In the genomic region with DNA sequence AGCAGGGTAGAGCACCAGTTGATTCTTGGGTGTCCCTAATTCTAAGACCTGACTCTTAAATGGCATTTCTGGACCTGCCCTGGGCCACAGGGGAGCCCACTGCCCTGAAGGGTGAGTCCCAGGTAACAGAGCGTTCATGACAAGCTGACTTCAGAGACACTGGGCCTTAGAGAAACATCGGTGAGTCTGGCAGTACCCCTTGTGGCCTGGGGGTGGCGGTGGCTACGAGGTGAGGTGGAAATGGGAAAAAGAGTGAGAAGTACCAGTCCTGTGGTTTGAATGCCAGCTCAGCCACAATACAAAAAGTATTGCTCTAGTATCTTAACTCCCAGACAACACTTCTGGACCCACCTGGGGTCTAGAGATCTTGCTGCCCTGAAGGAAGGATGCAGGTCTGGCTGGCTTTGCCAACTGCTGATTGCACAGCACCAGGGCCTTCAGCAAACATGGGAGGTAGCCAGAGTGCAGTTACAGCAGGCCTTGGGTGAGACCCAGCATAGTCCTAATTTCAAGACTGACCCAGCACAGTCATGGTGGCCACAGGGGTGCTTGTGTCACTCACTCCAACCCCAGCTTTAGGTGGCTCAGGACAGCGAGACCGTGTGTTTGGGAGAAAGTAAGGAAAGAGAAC, we compare ENCODE assay signal across 8 cellular contexts. TPM values are rescaled to one million over a fixed set of nuclear protein-coding genes. Genes with fewer than 3 reads are reported as not detected.
DNase-seq lines count a peak whose midpoint lies in the region; ATAC-seq, FAIRE-seq and TF ChIP-seq lines count a peak whose summit lies in the region.

No MANE protein-coding gene starts in this region.

- in situ Hi-C loops in brain microvascular endothelial cell (cut with HindIII; ENCODE audit: low pct_ligation_motif_present, low sequenced_read_pairs) = no loop called here

- peak overlapping the region; percentile 36 for H3K4me3 Mint-ChIP-seq in stimulated activated effector memory CD8-positive, alpha-beta T cell treated with anti-CD3 and anti-CD28 coated beads, Interleukin-12 subunit alpha, Interleukin-12 subunit beta, amount 100 ng/mL, for 72 hours

- H3K27me3 ChIP-seq in brain microvascular endothelial cell (replicated peaks) = no peaks in the 10 kb centered on the region
- no peaks in the 10 kb centered on the region for H3K27me3 ChIP-seq in lung (ENCODE audit: control insufficient read depth, insufficient read depth)

- WGBS in lung, 2 donors = 46 to 70% methylated on average over 6 of the region's 6 CpGs

- H3K36me3 Mint-ChIP-seq in stimulated activated effector memory CD8-positive, alpha-beta T cell treated with anti-CD3 and anti-CD28 coated beads, Interleukin-12 subunit alpha, Interleukin-12 subunit beta, amount 100 ng/mL, for 72 hours = peaks cover 4% of the 10 kb centered on the region

- TF ChIP-seq CTCF in brain microvascular endothelial cell (IDR thresholded peaks at IDR 0.05; ENCODE audit: low read depth, low read length, missing control alignments) (peak; percentile 79), lung (IDR thresholded peaks at IDR 0.05; ENCODE audit: control extremely low read depth, extremely low read depth) (peak; percentile 33)

- peak; percentile 76 for ATAC-seq in GM21381 (IDR thresholded peaks at IDR 0.05; ENCODE audit: unreplicated experiment)
- ATAC-seq in lung (ENCODE audit: insufficient read depth, low FRiP score) = peak; percentile 21
- peak; percentile 93 for ATAC-seq in stimulated activated effector memory CD8-positive, alpha-beta T cell treated with anti-CD3 and anti-CD28 coated beads, Interleukin-12 subunit alpha, Interleukin-12 subunit beta, amount 100 ng/mL, for 72 hours

- no peaks in the 10 kb centered on the region for H3K9me3 ChIP-seq in lung (ENCODE audit: control insufficient read depth in 2 of 2, insufficient read depth in 1 of 2, low read length in 1 of 2)

- H3K36me3 ChIP-seq in brain microvascular endothelial cell (replicated peaks) (no peaks in the 10 kb centered on the region), lung (ENCODE audit: control insufficient read depth in 2 of 2, insufficient read depth in 2 of 2, low read length in 2 of 2) (no peaks in the 10 kb centered on the region)

- H3K27ac ChIP-seq in brain microvascular endothelial cell (no peak overlapping the region), lung (ENCODE audit: low read depth in 1 of 2, low read length in 1 of 2) (no peak overlapping the region)

- FAIRE-seq in HTR-8/SVneo (lab: Jason Lieb, UNC) = no peak

- H3K27ac Mint-ChIP-seq in stimulated activated effector memory CD8-positive, alpha-beta T cell treated with anti-CD3 and anti-CD28 coated beads, Interleukin-12 subunit alpha, Interleukin-12 subunit beta, amount 100 ng/mL, for 72 hours = peak overlapping the region; percentile 77

- no peaks in the 10 kb centered on the region for H3K9me3 Mint-ChIP-seq in stimulated activated effector memory CD8-positive, alpha-beta T cell treated with anti-CD3 and anti-CD28 coated beads, Interleukin-12 subunit alpha, Interleukin-12 subunit beta, amount 100 ng/mL, for 72 hours

- no peak overlapping the region for H3K4me3 ChIP-seq in brain microvascular endothelial cell (ENCODE audit: low read depth, low read length)
- no peak overlapping the region for H3K4me3 ChIP-seq in lung

- H3K4me1 ChIP-seq in lung (ENCODE audit: control insufficient read depth in 2 of 2, insufficient read depth in 2 of 2, low read length in 2 of 2) = peaks cover 18 to 20% of the 10 kb centered on the region in 2 donors

- peak; percentile 82 for DNase-seq in DMS53 (lab: John Stamatoyannopoulos, UW)
- peak; percentile 55 for DNase-seq in HTR-8/SVneo (ENCODE audit: insufficient read length, low spot score)
- peak; percentile 69 for DNase-seq in UCSD-AML1 (lab: John Stamatoyannopoulos, UW; ENCODE audit: unreplicated experiment)
- no peak for DNase-seq in brain microvascular endothelial cell
- peak; percentile 54 for DNase-seq in lung (ENCODE audit: low spot score)
- DNase-seq in stimulated activated effector memory CD8-positive, alpha-beta T cell treated with anti-CD3 and anti-CD28 coated beads, Interleukin-12 subunit alpha, Interleukin-12 subunit beta, amount 100 ng/mL, for 72 hours (ENCODE audit: low spot score in 2 of 2) = peak; percentile 59 to 80
- DNase-seq in NCI-H128 (lab: John Stamatoyannopoulos, UW; ENCODE audit: unreplicated experiment) = no peak

- peaks cover 53% of the 10 kb centered on the region for H3K4me1 Mint-ChIP-seq in stimulated activated effector memory CD8-positive, alpha-beta T cell treated with anti-CD3 and anti-CD28 coated beads, Interleukin-12 subunit alpha, Interleukin-12 subunit beta, amount 100 ng/mL, for 72 hours

RNA-seq across cellular contexts. Expression of a gene that starts 44.5 kb away (rescaled TPM):
- total RNA-seq in lung = 100 to 1,000 TPM in 1 of 2 donors, 10 to 100 TPM in 1; 87.9 to 233 TPM
- 10 to 100 TPM; 38.7 to 47.7 TPM for polyA plus RNA-seq in lung

Comparison
In these comparisons a context has a peak if more than half of its experiments do, and no peak if none do; other contexts are left out.
1. DNase-seq: peak in DMS53 (single experiment), HTR-8/SVneo (single experiment), UCSD-AML1 (single experiment), lung (single experiment) and stimulated activated effector memory CD8-positive, alpha-beta T cell treated with anti-CD3 and anti-CD28 coated beads, Interleukin-12 subunit alpha, Interleukin-12 subunit beta, amount 100 ng/mL, for 72 hours (2 of 2); none in brain microvascular endothelial cell (single experiment) and NCI-H128 (single experiment).
2. ATAC-seq: peak in every context shown above with its lines; median percentile 93 in stimulated activated effector memory CD8-positive, alpha-beta T cell treated with anti-CD3 and anti-CD28 coated beads, Interleukin-12 subunit alpha, Interleukin-12 subunit beta, amount 100 ng/mL, for 72 hours; 76 in GM21381; 21 in lung.